34 cellular contexts compared by ENCODE assay signal in the genomic region with DNA sequence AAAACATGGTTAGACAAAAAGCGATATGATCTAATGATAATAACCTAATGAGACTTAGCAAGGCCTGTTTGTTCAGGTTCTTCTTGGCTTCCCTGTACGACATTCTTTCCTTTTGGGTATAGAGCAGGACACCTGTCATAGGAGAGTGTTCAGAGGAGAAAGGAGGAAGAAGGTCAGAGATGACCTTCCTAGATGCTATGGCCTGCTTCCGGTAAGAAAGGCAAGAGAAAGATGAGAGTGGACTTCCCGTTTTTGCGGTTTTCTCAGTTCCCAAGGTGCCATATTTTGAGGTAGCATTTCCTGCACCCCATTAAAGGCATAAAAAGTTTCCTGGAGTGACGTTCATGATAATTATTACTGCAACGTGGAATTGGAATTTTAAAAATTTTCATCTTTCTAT. TPM values are rescaled to one million over a fixed set of nuclear protein-coding genes. Genes with fewer than 3 reads are reported as not detected.
"Had no signal": no experiment of that assay in that cellular context is flagged by ENCODE, and none has a peak within 500 bp of the region (broad histone marks: within the 10 kb centered on the region; RNA-seq: fewer than 3 reads in every experiment).

No MANE protein-coding gene starts in this region.

- H3K27me3 ChIP-seq: adrenal gland, body of pancreas, gastrocnemius medialis had no signal

- H3K4me3 ChIP-seq: adrenal gland, body of pancreas, esophagus muscularis mucosa, gastrocnemius medialis, heart left ventricle had no signal

- H3K4me1 ChIP-seq: adrenal gland, body of pancreas, esophagus muscularis mucosa, foreskin keratinocyte, gastrocnemius medialis, heart left ventricle had no signal

- H3K27ac ChIP-seq: adrenal gland, body of pancreas, esophagus muscularis mucosa, foreskin keratinocyte, gastrocnemius medialis, heart left ventricle had no signal

- ATAC-seq: activated CD4-positive, alpha-beta T cell treated with anti-CD3 and anti-CD28 coated beads for 36 hours; activated CD8-positive, alpha-beta memory T cell treated with anti-CD3 and anti-CD28 coated beads, Interleukin-2, amount 10 ng/mL, durations not matched to agents 7 days and 5 days; activated CD8-positive, alpha-beta T cell treated with anti-CD3 and anti-CD28 coated beads, Interleukin-2, amount 10 ng/mL, durations not matched to agents 7 days and 5 days; activated naive CD8-positive, alpha-beta T cell treated with anti-CD3 and anti-CD28 coated beads, Interleukin-2, amount 50 U/mL, for 24 hours; body of pancreas; effector memory CD8-positive, alpha-beta T cell; foreskin keratinocyte; gastrocnemius medialis; heart left ventricle had no signal

- DNase-seq: activated CD4-positive, alpha-beta memory T cell treated with anti-CD3 and anti-CD28 coated beads for 36 hours; activated CD4-positive, alpha-beta T cell treated with anti-CD3 and anti-CD28 coated beads for 36 hours; activated CD4-positive, alpha-beta T cell treated with anti-CD3 and anti-CD28 coated beads, Interleukin-2, amount 10 ng/mL, durations not matched to agents 24 days and 14 days; activated CD4-positive, CD25-positive, alpha-beta regulatory T cell; activated CD4-positive, CD25-positive, alpha-beta regulatory T cell treated with anti-CD3 and anti-CD28 coated beads, Interleukin-2, amount 50 U/mL, for 72 hours; activated CD8-positive, alpha-beta memory T cell treated with anti-CD3 and anti-CD28 coated beads, Interleukin-2, amount 10 ng/mL, durations not matched to agents 7 days and 5 days; activated CD8-positive, alpha-beta memory T cell treated with anti-CD3 and anti-CD28 coated beads, Interleukin-2, amount 50 U/mL, for 4 hours; activated CD8-positive, alpha-beta T cell treated with anti-CD3 and anti-CD28 coated beads, Interleukin-2, amount 10 ng/mL, durations not matched to agents 7 days and 5 days; activated effector memory CD4-positive, alpha-beta T cell treated with anti-CD3 and anti-CD28 coated beads, Interleukin-2, amount 50 U/mL, for 16 hours; activated naive CD4-positive, alpha-beta T cell treated with anti-CD3 and anti-CD28 coated beads for 36 hours; activated naive CD8-positive, alpha-beta T cell treated with anti-CD3 and anti-CD28 coated beads for 36 hours; activated naive CD8-positive, alpha-beta T cell treated with anti-CD3 and anti-CD28 coated beads, Interleukin-2, amount 50 U/mL, for 24 hours; activated T-cell treated with anti-CD3 and anti-CD28 coated beads, Interleukin-2, amount 50 U/mL, for 1 hour; activated T-cell treated with anti-CD3 and anti-CD28 coated beads, Interleukin-2, amount 50 U/mL, for 48 hours; adrenal gland; amygdala; aorta; body of pancreas; caudate nucleus; cortex of kidney; dermis blood vessel endothelial cell; effector CD4-positive, alpha-beta T cell; effector memory CD8-positive, alpha-beta T cell; erythroblast; foreskin keratinocyte; gastrocnemius medialis; glutamatergic neuron; heart left ventricle; T1000 had no signal

- H3K36me3 ChIP-seq: adrenal gland, esophagus muscularis mucosa, gastrocnemius medialis, heart left ventricle had no signal

- H3K9me3 ChIP-seq: adrenal gland, body of pancreas, esophagus muscularis mucosa, gastrocnemius medialis, heart left ventricle had no signal

RNA-seq across cellular contexts. Expression of a gene that starts 8.7 kb away (rescaled TPM):
- total RNA-seq: activated CD4-positive, alpha-beta memory T cell treated with anti-CD3 and anti-CD28 coated beads for 36 hours; activated CD4-positive, alpha-beta T cell treated with anti-CD3 and anti-CD28 coated beads for 36 hours; activated CD4-positive, alpha-beta T cell treated with anti-CD3 and anti-CD28 coated beads, Interleukin-2, amount 10 ng/mL, durations not matched to agents 24 days and 14 days; activated CD8-positive, alpha-beta memory T cell treated with anti-CD3 and anti-CD28 coated beads for 36 hours; activated CD8-positive, alpha-beta memory T cell treated with anti-CD3 and anti-CD28 coated beads, Interleukin-2, amount 10 ng/mL, durations not matched to agents 7 days and 5 days; activated CD8-positive, alpha-beta T cell treated with anti-CD3 and anti-CD28 coated beads, Interleukin-2, amount 10 ng/mL, durations not matched to agents 7 days and 5 days; activated naive CD4-positive, alpha-beta T cell treated with anti-CD3 and anti-CD28 coated beads for 36 hours; activated naive CD8-positive, alpha-beta T cell treated with anti-CD3 and anti-CD28 coated beads for 36 hours; activated T-helper 1 cell treated with anti-CD3 and anti-CD28 coated beads, Interleukin-12 subunit alpha, Interleukin-12 subunit beta, Interleukin-2, Interleukin-4 antibody, amounts not matched to agents 30 ng/mL and 10 ng/mL and 1 ng/mL, durations not matched to agents 14 hours and 24 hours and 36 hours; activated T-helper 2 cell treated with anti-CD3 and anti-CD28 coated beads, Interferon-gamma antibody, Interleukin-2, Interleukin-4, amounts not matched to agents 10 μg/mL and 5 μg/mL and 100 μg/mL, durations not matched to agents 14 hours and 24 hours and 36 hours; chondrocyte; dermis blood vessel endothelial cell; foreskin keratinocyte had no signal
- polyA plus RNA-seq: foreskin keratinocyte had no signal

RNA-seq across cellular contexts. Expression of a gene that starts 18.7 kb away (rescaled TPM):
- total RNA-seq: activated CD4-positive, alpha-beta memory T cell treated with anti-CD3 and anti-CD28 coated beads for 36 hours; activated CD4-positive, alpha-beta T cell treated with anti-CD3 and anti-CD28 coated beads for 36 hours; activated CD4-positive, alpha-beta T cell treated with anti-CD3 and anti-CD28 coated beads, Interleukin-2, amount 10 ng/mL, durations not matched to agents 24 days and 14 days; activated CD8-positive, alpha-beta memory T cell treated with anti-CD3 and anti-CD28 coated beads for 36 hours; activated CD8-positive, alpha-beta memory T cell treated with anti-CD3 and anti-CD28 coated beads, Interleukin-2, amount 10 ng/mL, durations not matched to agents 7 days and 5 days; activated CD8-positive, alpha-beta T cell treated with anti-CD3 and anti-CD28 coated beads, Interleukin-2, amount 10 ng/mL, durations not matched to agents 7 days and 5 days; activated naive CD4-positive, alpha-beta T cell treated with anti-CD3 and anti-CD28 coated beads for 36 hours; activated naive CD8-positive, alpha-beta T cell treated with anti-CD3 and anti-CD28 coated beads for 36 hours; activated T-helper 1 cell treated with anti-CD3 and anti-CD28 coated beads, Interleukin-12 subunit alpha, Interleukin-12 subunit beta, Interleukin-2, Interleukin-4 antibody, amounts not matched to agents 30 ng/mL and 10 ng/mL and 1 ng/mL, durations not matched to agents 14 hours and 24 hours and 36 hours; activated T-helper 2 cell treated with anti-CD3 and anti-CD28 coated beads, Interferon-gamma antibody, Interleukin-2, Interleukin-4, amounts not matched to agents 10 μg/mL and 5 μg/mL and 100 μg/mL, durations not matched to agents 14 hours and 24 hours and 36 hours; body of pancreas; chondrocyte; dermis blood vessel endothelial cell; foreskin keratinocyte had no signal
- polyA plus RNA-seq: foreskin keratinocyte had no signal
